ENCODE assay signal across 20 cellular contexts in genomic region chr5:174239718-174240117, GRCh38.
"Had no signal": no experiment of that assay in that cellular context is flagged by ENCODE, and none has a peak within 500 bp of the region (broad histone marks: within the 10 kb centered on the region; RNA-seq: fewer than 3 reads in every experiment).

No MANE protein-coding gene starts in this region.

- H3K9me3 ChIP-seq: pancreas, testis, upper lobe of right lung had no signal

- H3K79me2 ChIP-seq: hepatocyte had no signal

- H3K36me3 ChIP-seq: esophagus squamous epithelium, pancreas, tibial nerve, upper lobe of right lung had no signal

- ATAC-seq: effector memory CD8-positive, alpha-beta T cell; left colon; left ventricle myocardium superior; pancreas; right cardiac atrium; stimulated activated memory B cell treated with anti-CD40 and anti-IgM and Interleukin-4, amounts not matched to agents 10 μg/mL and 1 μg/mL and 100 μg/mL, for 72 hours; upper lobe of right lung had no signal

- H3K4me1 ChIP-seq: esophagus squamous epithelium, pancreas, testis, tibial nerve, upper lobe of right lung had no signal

- DNase-seq: effector memory CD8-positive, alpha-beta T cell; esophagus squamous epithelium; foreskin melanocyte; left colon; left ventricle myocardium superior; mesenchymal stem cell; naive B cell; occipital lobe; pancreas; right cardiac atrium; stimulated activated CD4-positive, alpha-beta T cell treated with anti-CD3 and anti-CD28 coated beads, Interleukin-15, amount 100 ng/mL, for 24 hours; stimulated activated CD4-positive, alpha-beta T cell treated with anti-CD3 and anti-CD28 coated beads, Interleukin-1b, Interleukin-23, amount 100 ng/mL, for 48 hours; stimulated activated CD4-positive, alpha-beta T cell treated with anti-CD3 and anti-CD28 coated beads, Interleukin-4, amount 100 ng/mL, for 24 hours; testis; upper lobe of right lung had no signal

- H3K4me2 ChIP-seq: hepatocyte had no signal

- H3K4me3 ChIP-seq: esophagus squamous epithelium, hepatocyte, lung, pancreas, testis, tibial nerve, upper lobe of right lung had no signal

- H3K27me3 ChIP-seq: pancreas, testis, tibial nerve had no signal

- H2AFZ ChIP-seq: hepatocyte had no signal

- H3K27ac ChIP-seq: epithelial cell of prostate, esophagus squamous epithelium, hepatocyte, pancreas, testis, tibial nerve, upper lobe of right lung had no signal
